Comparison of ENCODE assay signal across 8 cellular contexts in genomic region chr13:99498304-99499161, GRCh38. TPM values are rescaled to one million over a fixed set of nuclear protein-coding genes. Genes with fewer than 3 reads are reported as not detected.
DNase-seq lines count a peak whose midpoint lies in the region; ATAC-seq and TF ChIP-seq lines count a peak whose summit lies in the region.

No MANE protein-coding gene starts in this region.

- in situ Hi-C loops in astrocyte of the cerebellum (cut with HindIII; ENCODE audit: low sequenced_read_pairs) = no loop called here

- peak overlapping the region; percentile 86 for H3K27ac ChIP-seq in vagina

- no peaks in the 10 kb centered on the region for H3K9me3 ChIP-seq in vagina

- peaks cover 40% of the 10 kb centered on the region for H3K4me1 ChIP-seq in vagina

- peak overlapping the region; percentile 46 for H3K4me3 ChIP-seq in astrocyte of the cerebellum (ENCODE audit: low read depth, low read length)
- H3K4me3 ChIP-seq in vagina = peak overlapping the region; percentile 55 to 56

- ATAC-seq in GM18499 (IDR thresholded peaks at IDR 0.05; ENCODE audit: insufficient read depth, unreplicated experiment) (peak; percentile 32), HG02938 (IDR thresholded peaks at IDR 0.05; ENCODE audit: unreplicated experiment) (peak; percentile 63)

- H3K27me3 ChIP-seq in vagina = no peaks in the 10 kb centered on the region

- intact Hi-C loops in vagina (cut with DNase I) = no loop called here

- TF ChIP-seq CTCF in astrocyte of the cerebellum (IDR thresholded peaks at IDR 0.05; ENCODE audit: low read depth, low read length, missing control alignments) (no peak), vagina (IDR thresholded peaks at IDR 0.05) (no peak)

- TF ChIP-seq POLR2A in vagina (IDR thresholded peaks at IDR 0.05) = peak in 1 of 2 donors; percentile 55

- DNase-seq in NCI-H1930 (lab: John Stamatoyannopoulos, UW) (peak; percentile 98 to 99), T-helper 22 cell (ENCODE audit: low read depth) (peak; percentile 97), astrocyte of the cerebellum (ENCODE audit: low read depth) (peak; percentile 94), hepatic stellate cell (ENCODE audit: low spot score) (peak; percentile 97), putamen (ENCODE audit: low spot score) (peak; percentile 94), vagina (ENCODE audit: extremely low spot score in 2 of 2) (peak; percentile 99)

- no peaks in the 10 kb centered on the region for H3K36me3 ChIP-seq in vagina

RNA-seq across cellular contexts. Expression of gene TM9SF2, which starts 2.7 kb away (rescaled TPM):
- total RNA-seq in vagina = 59.2 TPM

Comparison
In these comparisons a context has a peak if more than half of its experiments do, and no peak if none do; other contexts are left out.
1. Peak in every context shown above with its lines: DNase-seq, ATAC-seq, H3K4me3 ChIP-seq and H3K27ac ChIP-seq.